Comparison of ENCODE assay signal across 1 cellular context in the genomic region with DNA sequence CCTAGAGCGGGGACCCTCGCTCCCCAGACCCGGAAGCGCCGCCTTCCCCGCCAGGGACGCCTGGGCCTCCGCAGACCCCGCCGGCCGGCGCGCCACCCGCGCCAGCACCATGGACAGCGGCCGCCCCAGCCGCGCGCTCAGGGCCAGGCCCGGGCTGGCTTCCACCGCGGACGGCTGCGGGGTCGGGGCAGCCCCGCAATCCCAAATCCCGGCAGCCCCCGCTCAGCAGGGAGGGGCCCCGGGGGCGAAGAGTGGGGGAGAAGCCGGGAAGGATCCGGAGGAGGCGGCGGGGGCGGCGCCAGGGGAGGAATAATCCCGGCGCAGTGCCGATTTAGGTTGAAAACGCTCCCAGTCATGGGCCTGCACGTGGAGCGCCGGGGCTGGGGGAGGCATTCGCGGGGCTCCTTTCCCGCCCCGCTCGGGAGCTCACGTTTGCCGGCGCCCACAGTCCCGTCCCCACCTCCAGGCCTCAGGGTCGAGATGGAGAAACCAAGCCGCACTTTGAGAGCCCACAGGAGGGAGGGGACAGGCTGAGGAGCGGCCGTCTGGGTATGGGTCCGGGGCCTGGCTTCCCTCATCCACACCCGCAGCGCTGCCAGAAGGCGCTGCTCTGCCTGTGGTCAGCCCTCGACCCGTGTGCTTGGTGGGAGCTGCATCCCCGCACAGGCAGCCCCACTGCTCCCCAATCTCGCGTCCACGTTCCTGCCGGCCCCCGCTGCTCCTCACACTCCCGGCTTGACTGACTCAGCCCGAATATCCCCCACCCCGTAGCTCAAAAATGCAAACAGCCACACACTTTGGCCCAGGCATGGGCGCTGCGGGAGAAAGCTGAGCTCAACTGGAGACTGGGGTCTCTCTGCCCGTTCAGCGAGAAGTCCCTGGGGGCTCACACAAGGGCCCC.
A peak's percentile ranks its signal among the peaks of the same experiment; 100 is the strongest.
TF ChIP-seq lines count a peak whose summit lies in the region.

No MANE protein-coding gene starts in this region.

TF ChIP-seq in GM12878, 131 proteins besides CTCF, POLR2A, EP300 and RAD21:
- peak; percentile 38 for TF ChIP-seq SUZ12 (IDR thresholded peaks at IDR 0.05; ENCODE audit: unreplicated experiment)
- peak; percentile 96 for TF ChIP-seq REST (IDR thresholded peaks at IDR 0.05; ENCODE audit: low read depth, low read length)
- no peak for TF ChIP-seq KLF5 (IDR thresholded peaks at IDR 0.05; ENCODE audit: partially characterized antibody)
TF ChIP-seq in GM12878: peak in this region for 2.
